20 cellular contexts compared by ENCODE assay signal in the genomic region with DNA sequence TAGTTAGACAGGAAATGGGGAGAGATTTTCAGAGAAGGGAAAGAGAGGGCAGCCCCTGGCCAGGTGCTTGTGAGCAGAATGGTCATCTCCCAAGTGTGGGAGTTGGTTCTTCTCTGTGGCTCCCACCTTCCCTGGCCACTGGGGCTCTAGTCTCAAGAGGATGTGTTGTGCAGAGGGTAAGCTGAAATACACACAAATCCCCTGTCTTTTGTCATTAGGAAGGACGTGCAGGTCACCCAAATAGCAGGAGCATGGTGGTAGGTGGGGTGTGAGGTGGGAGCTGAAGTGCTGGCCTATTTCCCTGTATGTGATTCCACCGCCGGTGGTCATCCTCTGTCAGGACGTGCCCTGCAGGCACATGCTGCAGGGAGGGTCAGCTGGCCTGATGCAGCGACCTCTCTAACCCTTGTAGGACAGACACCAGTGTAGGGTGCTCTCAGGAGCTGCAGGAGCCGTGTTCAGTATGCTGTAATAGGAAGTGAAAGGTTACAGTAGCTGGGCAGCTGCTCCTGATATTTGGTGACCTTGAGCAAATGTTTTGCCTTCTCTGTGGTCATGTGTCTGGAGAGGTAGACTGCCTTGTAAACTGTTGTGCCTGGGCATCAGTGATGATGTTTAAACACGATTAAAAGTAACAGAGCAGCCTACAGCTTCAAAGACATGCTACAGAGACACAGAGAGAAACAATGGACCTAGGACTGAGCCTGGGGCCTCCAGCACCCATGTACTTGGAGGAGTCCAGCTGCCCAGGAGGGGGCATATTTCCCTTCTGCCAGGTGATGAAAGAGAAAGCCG. TPM values are rescaled to one million over a fixed set of nuclear protein-coding genes. Genes with fewer than 3 reads are reported as not detected.
DNase-seq lines count a peak whose midpoint lies in the region; ATAC-seq and TF ChIP-seq lines count a peak whose summit lies in the region.
"Had no signal": no experiment of that assay in that cellular context is flagged by ENCODE, and none has a peak within 500 bp of the region (broad histone marks: within the 10 kb centered on the region; RNA-seq: fewer than 3 reads in every experiment).

No MANE protein-coding gene starts in this region.

- no peak for ATAC-seq in heart left ventricle
- ATAC-seq in HG03139 (IDR thresholded peaks at IDR 0.05; ENCODE audit: unreplicated experiment), result no peak
- ATAC-seq in activated T-helper 17 cell treated with anti-CD3 and anti-CD28 coated beads, Interleukin-2, amount 50 U/mL, for 72 hours (replicated peaks), result no peak
- ATAC-seq: GM23338, PC-3 had no signal

- H3K4ac ChIP-seq in mesenchymal stem cell (ENCODE audit: low read depth in 1 of 2, low read length in 2 of 2), result peak overlapping the region in 1 of 2 experiments; percentile 65

- no peaks in the 10 kb centered on the region for H3K4me1 Mint-ChIP-seq in activated T-helper 17 cell treated with anti-CD3 and anti-CD28 coated beads, Interleukin-2, amount 50 U/mL, for 72 hours

- no peak overlapping the region for H3K9ac ChIP-seq in mesenchymal stem cell (ENCODE audit: low read length)
- H3K9ac ChIP-seq: KMS-11 had no signal

- H3K4me2 ChIP-seq in mesenchymal stem cell (ENCODE audit: low read length, poor library complexity, severe bottlenecking), result no peak overlapping the region
- H3K4me2 ChIP-seq: GM23338, KMS-11 had no signal

- intact Hi-C loops in left ventricle myocardium inferior (cut with micrococcal nuclease), result no loop called here
- intact Hi-C loops in heart left ventricle (cut with DNase I), result loop anchor here in 1 of 10 donors (2.0 kb wide), 1 partner anchor 20 kb away; no protein-coding TSS in a partner anchor

- H3K4me3 ChIP-seq in left ventricle myocardium inferior (no peak overlapping the region), heart left ventricle (no peak overlapping the region), mesenchymal stem cell (ENCODE audit: insufficient read depth in 1 of 2, low read depth in 1 of 2, low read length in 2 of 2) (no peak overlapping the region), foreskin fibroblast (ENCODE audit: low read depth in 1 of 2, low read length in 2 of 2) (no peak overlapping the region)
- H3K4me3 ChIP-seq: GM23338, SK-N-MC had no signal

- no peaks in the 10 kb centered on the region for H3K36me3 ChIP-seq in left ventricle myocardium inferior
- no peaks in the 10 kb centered on the region for H3K36me3 ChIP-seq in heart left ventricle
- H3K36me3 ChIP-seq in mesenchymal stem cell (ENCODE audit: control insufficient read depth in 1 of 2, insufficient read depth in 2 of 2, low read depth in 1 of 2, low read length in 2 of 2), result peaks cover 0 to 6% of the 10 kb centered on the region in 2 experiments

- no peak overlapping the region for H3K4me3 Mint-ChIP-seq in activated T-helper 17 cell treated with anti-CD3 and anti-CD28 coated beads, Interleukin-2, amount 50 U/mL, for 72 hours
- H3K4me3 Mint-ChIP-seq: GM23338 had no signal

- peak overlapping the region in 1 of 2 experiments; percentile 12 for H3K14ac ChIP-seq in mesenchymal stem cell (ENCODE audit: low read length in 2 of 2)

- H3K27me3 Mint-ChIP-seq in activated T-helper 17 cell treated with anti-CD3 and anti-CD28 coated beads, Interleukin-2, amount 50 U/mL, for 72 hours, result peaks cover 25% of the 10 kb centered on the region

- no peak overlapping the region for H2BK120ac ChIP-seq in mesenchymal stem cell (ENCODE audit: low read depth, low read length)

- H3K27me3 ChIP-seq in left ventricle myocardium inferior (ENCODE audit: low read depth) (no peaks in the 10 kb centered on the region), heart left ventricle (no peaks in the 10 kb centered on the region), mesenchymal stem cell (ENCODE audit: control insufficient read depth in 1 of 2, insufficient read depth in 1 of 2, low read length in 2 of 2) (no peaks in the 10 kb centered on the region)

- peak overlapping the region; percentile 44 for H2BK15ac ChIP-seq in mesenchymal stem cell (ENCODE audit: low read depth, poor library complexity, severe bottlenecking)

- H2BK5ac ChIP-seq in mesenchymal stem cell (ENCODE audit: low read depth, low read length, poor library complexity, severe bottlenecking), result no peak overlapping the region

- H4K91ac ChIP-seq in mesenchymal stem cell (ENCODE audit: low read length), result peak overlapping the region; percentile 19

- H3K27ac Mint-ChIP-seq in activated T-helper 17 cell treated with anti-CD3 and anti-CD28 coated beads, Interleukin-2, amount 50 U/mL, for 72 hours, result no peak overlapping the region
- H3K27ac Mint-ChIP-seq: GM23338 had no signal

- H2BK12ac ChIP-seq in mesenchymal stem cell (ENCODE audit: low read length in 2 of 2), result peak overlapping the region in 1 of 2 experiments; percentile 45

- H3K4me1 ChIP-seq in left ventricle myocardium inferior (peaks cover 30% of the 10 kb centered on the region), heart left ventricle (peaks cover 0 to 60% (median 13%) of the 10 kb centered on the region in 12 donors), mesenchymal stem cell (ENCODE audit: control insufficient read depth, insufficient read depth, low read depth, low read length) (peaks cover 43% of the 10 kb centered on the region)

- no peak for TF ChIP-seq CTCF in left ventricle myocardium inferior (IDR thresholded peaks at IDR 0.05; ENCODE audit: borderline replicate concordance)
- no peak for TF ChIP-seq CTCF in heart left ventricle (IDR thresholded peaks at IDR 0.05)
- TF ChIP-seq CTCF in foreskin fibroblast (IDR thresholded peaks at IDR 0.05; ENCODE audit: low read depth, low read length), result no peak

- no peak overlapping the region for H3K23ac ChIP-seq in mesenchymal stem cell (ENCODE audit: low read length in 2 of 2)

- DNase-seq in left ventricle myocardium inferior (no peak), heart left ventricle (no peak), RPMI8226 (peak; percentile 20), mesenchymal stem cell (no peak), foreskin fibroblast (no peak), NCI-H1436 (lab: John Stamatoyannopoulos, UW) (no peak)
- DNase-seq: COR-L47, DMS153, NCI-H1417, NCI-H2081, NCI-H526, PC-3 had no signal

- H3K9me3 Mint-ChIP-seq in activated T-helper 17 cell treated with anti-CD3 and anti-CD28 coated beads, Interleukin-2, amount 50 U/mL, for 72 hours, result peaks cover 4% of the 10 kb centered on the region

- peak overlapping the region; percentile 52 for H4K8ac ChIP-seq in mesenchymal stem cell (ENCODE audit: low read length)

- peak overlapping the region; percentile 94 for H2AK5ac ChIP-seq in mesenchymal stem cell (ENCODE audit: low read length, severe bottlenecking)

- 80 to 85% (median 82%) methylated on average over 8 of the region's 8 CpGs for WGBS in heart left ventricle, 4 donors
- 85% methylated on average over 8 of the region's 8 CpGs for WGBS in mesenchymal stem cell

- no peak for TF ChIP-seq POLR2A in heart left ventricle (IDR thresholded peaks at IDR 0.05)

- no peak overlapping the region for H2AFZ ChIP-seq in mesenchymal stem cell (ENCODE audit: low read depth, low read length)

- H3K9me3 ChIP-seq in left ventricle myocardium inferior (replicated peaks), result no peaks in the 10 kb centered on the region
- H3K9me3 ChIP-seq in heart left ventricle, result no peaks in the 10 kb centered on the region
- no peaks in the 10 kb centered on the region for H3K9me3 ChIP-seq in mesenchymal stem cell (ENCODE audit: control insufficient read depth, low read length)

- H3K18ac ChIP-seq in mesenchymal stem cell (ENCODE audit: low read depth in 1 of 2, low read length in 2 of 2), result peak overlapping the region; percentile 13 to 26

- H3K27ac ChIP-seq in left ventricle myocardium inferior (replicated peaks) (peak overlapping the region; percentile 49), heart left ventricle (peak overlapping the region in 2 of 12 donors; percentile 24 to 31), mesenchymal stem cell (ENCODE audit: low read length, poor library complexity, severe bottlenecking) (peak overlapping the region; percentile 92)
- H3K27ac ChIP-seq: C4-2B, KMS-11, SK-N-MC had no signal

- H3K79me1 ChIP-seq in mesenchymal stem cell (replicated peaks; ENCODE audit: low read length, poor library complexity, severe bottlenecking), result no peaks in the 10 kb centered on the region

- no peaks in the 10 kb centered on the region for H3K36me3 Mint-ChIP-seq in activated T-helper 17 cell treated with anti-CD3 and anti-CD28 coated beads, Interleukin-2, amount 50 U/mL, for 72 hours (ENCODE audit: low read depth)

RNA-seq across cellular contexts. Expression of a gene that starts 3.3 kb away (rescaled TPM):
- 576 TPM for total RNA-seq in left ventricle myocardium inferior
- total RNA-seq in heart left ventricle, result 1,000 to 10,000 TPM in 3 of 9 donors, 100 to 1,000 TPM in 6; 482 to 1,194 (median 708) TPM
- polyA plus RNA-seq in heart left ventricle, result 100 to 1,000 TPM; 240 to 611 TPM
- polyA plus RNA-seq in mesenchymal stem cell (2013, experiment 1 of 2), result 817 TPM
- polyA plus RNA-seq in mesenchymal stem cell (2013, experiment 2 of 2), result 846 TPM
- total RNA-seq in activated T-helper 17 cell treated with anti-CD3 and anti-CD28 coated beads, Interleukin-2, amount 50 U/mL, for 72 hours, result not detected

RNA-seq across cellular contexts. Expression of a gene that starts 35.4 kb away (rescaled TPM):
- total RNA-seq in left ventricle myocardium inferior (not detected), heart left ventricle (not detected)
- polyA plus RNA-seq in heart left ventricle, result not detected
- polyA plus RNA-seq in mesenchymal stem cell (2013, experiment 1 of 2), result not detected
- not detected for polyA plus RNA-seq in mesenchymal stem cell (2013, experiment 2 of 2)
- total RNA-seq in activated T-helper 17 cell treated with anti-CD3 and anti-CD28 coated beads, Interleukin-2, amount 50 U/mL, for 72 hours, result not detected
- total RNA-seq: A172, GM23338, MCF 10A, PC-3 had no signal
- polyA plus RNA-seq: GM23338 had no signal

RNA-seq across cellular contexts. Expression of a gene that starts 47.8 kb away (rescaled TPM):
- not detected for total RNA-seq in left ventricle myocardium inferior
- not detected for total RNA-seq in heart left ventricle
- not detected for polyA plus RNA-seq in heart left ventricle
- not detected for polyA plus RNA-seq in mesenchymal stem cell (2013, experiment 1 of 2)
- 0.18 TPM for polyA plus RNA-seq in mesenchymal stem cell (2013, experiment 2 of 2)
- total RNA-seq in activated T-helper 17 cell treated with anti-CD3 and anti-CD28 coated beads, Interleukin-2, amount 50 U/mL, for 72 hours, result not detected
- total RNA-seq: A172, GM23338, MCF 10A had no signal
- polyA plus RNA-seq: GM23338 had no signal

Comparison
In these comparisons a context has a peak if more than half of its experiments do, and no peak if none do; other contexts are left out.
1. RNA of a gene that starts 3.3 kb away (total RNA-seq): 482 to 1,194 TPM in heart left ventricle and 576 TPM in left ventricle myocardium inferior (single experiment); not detected in activated T-helper 17 cell treated with anti-CD3 and anti-CD28 coated beads, Interleukin-2, amount 50 U/mL, for 72 hours; every median in the first group is over 100 times any median in the second.